Comparison of ENCODE assay signal across 8 cellular contexts in the genomic region with DNA sequence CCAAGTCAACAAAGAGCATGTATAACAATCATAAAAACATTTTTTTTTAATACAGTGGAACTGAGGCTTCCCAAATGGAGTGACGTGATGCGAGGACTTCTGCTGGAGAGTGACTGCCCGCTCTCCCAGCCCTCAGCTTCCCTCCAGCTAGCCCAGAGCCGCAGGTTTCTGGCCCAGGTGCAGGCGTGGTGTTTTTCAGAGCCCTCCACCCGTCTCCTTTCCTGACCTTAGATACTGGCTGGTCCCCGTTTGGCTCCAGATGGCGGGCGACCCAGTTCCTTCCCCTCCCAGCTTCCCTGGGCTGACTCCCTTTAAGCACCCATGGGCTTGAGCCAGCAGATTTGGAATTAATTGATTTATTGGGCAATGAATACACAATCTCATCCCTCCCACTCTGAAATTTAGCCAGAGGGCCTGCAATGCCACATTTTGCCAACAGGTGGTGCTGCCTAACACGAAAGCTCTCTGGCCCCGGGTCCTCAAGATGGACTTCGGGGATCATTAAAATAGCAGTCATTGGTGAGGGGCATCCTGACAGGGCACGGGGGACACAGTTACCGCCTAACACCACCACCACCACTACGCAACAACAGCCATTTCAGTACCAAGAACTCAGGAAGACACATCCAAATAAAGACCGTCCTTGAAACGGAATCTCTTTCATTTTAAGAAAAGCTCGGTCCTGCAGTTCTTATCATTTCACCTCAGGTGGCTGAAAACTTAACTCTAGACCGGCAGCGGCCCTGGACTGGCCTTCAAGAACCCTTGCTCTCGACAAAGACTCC. TPM values are rescaled to one million over a fixed set of nuclear protein-coding genes. Genes with fewer than 3 reads are reported as not detected.
DNase-seq lines count a peak whose midpoint lies in the region; ATAC-seq and TF ChIP-seq lines count a peak whose summit lies in the region.

No MANE protein-coding gene starts in this region.

- peaks cover 4% of the 10 kb centered on the region for H3K27me3 Mint-ChIP-seq in activated naive CD8-positive, alpha-beta T cell treated with anti-CD3 and anti-CD28 coated beads for 36 hours

- intact Hi-C loops in heart left ventricle (cut with DNase I) = loop anchor here in 7 of 10 donors (1.0 to 10.0 kb wide), 4 partner anchors 56 to 234 kb away; no protein-coding TSS in a partner anchor

- no peaks in the 10 kb centered on the region for H3K36me3 Mint-ChIP-seq in activated naive CD8-positive, alpha-beta T cell treated with anti-CD3 and anti-CD28 coated beads for 36 hours

- H3K27ac Mint-ChIP-seq in activated naive CD8-positive, alpha-beta T cell treated with anti-CD3 and anti-CD28 coated beads for 36 hours = no peak overlapping the region

- peak; percentile 84 for DNase-seq in G401 (ENCODE audit: low spot score)
- peak; percentile 62 for DNase-seq in LoVo (ENCODE audit: low spot score)
- peak; percentile 50 for DNase-seq in SW480 (ENCODE audit: low spot score)
- DNase-seq in activated naive CD8-positive, alpha-beta T cell treated with anti-CD3 and anti-CD28 coated beads for 36 hours = peak; percentile 68
- DNase-seq in heart left ventricle = peak in 4 of 5 donors; percentile 44 to 68 (median 51)
- peak; percentile 55 for DNase-seq in putamen (ENCODE audit: low spot score)

- H3K9me3 ChIP-seq in heart left ventricle = no peaks in the 10 kb centered on the region

- H3K4me3 Mint-ChIP-seq in activated naive CD8-positive, alpha-beta T cell treated with anti-CD3 and anti-CD28 coated beads for 36 hours = peak overlapping the region; percentile 62

- TF ChIP-seq CTCF in heart left ventricle (IDR thresholded peaks at IDR 0.05) = peak; percentile 92 to 98 (median 94)

- H3K4me1 Mint-ChIP-seq in activated naive CD8-positive, alpha-beta T cell treated with anti-CD3 and anti-CD28 coated beads for 36 hours = peaks cover 7% of the 10 kb centered on the region

- H3K4me3 ChIP-seq in heart left ventricle = peak overlapping the region in 4 of 12 donors; percentile 21 to 46 (median 28)

- no peak overlapping the region for H3K27ac ChIP-seq in heart left ventricle

- H3K27me3 ChIP-seq in heart left ventricle = peaks cover 0 to 3% (median 0%) of the 10 kb centered on the region in 9 donors

- in situ Hi-C loops in G401 (cut with HindIII; ENCODE audit: low sequenced_read_pairs) = no loop called here

- ATAC-seq in heart left ventricle = no peak
- no peak for ATAC-seq in GM19397 (IDR thresholded peaks at IDR 0.05; ENCODE audit: unreplicated experiment)
- ATAC-seq in HG03108 (IDR thresholded peaks at IDR 0.05; ENCODE audit: unreplicated experiment) = no peak

- peaks cover 0 to 6% (median 0%) of the 10 kb centered on the region in 9 donors for H3K36me3 ChIP-seq in heart left ventricle

- peaks cover 0 to 25% (median 13%) of the 10 kb centered on the region in 12 donors for H3K4me1 ChIP-seq in heart left ventricle

- no peaks in the 10 kb centered on the region for H3K9me3 Mint-ChIP-seq in activated naive CD8-positive, alpha-beta T cell treated with anti-CD3 and anti-CD28 coated beads for 36 hours

- WGBS in heart left ventricle, 4 donors = 11 to 20% (median 16%) methylated on average over 20 to 21 of the region's 21 CpGs

- no peak for TF ChIP-seq POLR2A in heart left ventricle (IDR thresholded peaks at IDR 0.05)

RNA-seq across cellular contexts. Expression of a gene that starts 47.5 kb away (rescaled TPM):
- total RNA-seq in G401 (2014; rRNA removed; shearing (Covaris generic)) = 0.12 and 0.20 TPM in 2 replicates
- under 1 TPM; 0.08 to 0.14 TPM for total RNA-seq in activated naive CD8-positive, alpha-beta T cell treated with anti-CD3 and anti-CD28 coated beads for 36 hours
- under 1 TPM in 2 of 9 donors, not detected in 7; 0.02 to 0.17 TPM for total RNA-seq in heart left ventricle
- under 1 TPM in 1 of 2 donors, not detected in 1; 0.03 TPM for polyA plus RNA-seq in heart left ventricle

RNA-seq across cellular contexts. Expression of a gene that starts 49.1 kb away (rescaled TPM):
- total RNA-seq in G401 (2014; rRNA removed; shearing (Covaris generic)) = 45.2 and 51.8 TPM in 2 replicates
- 10 to 100 TPM; 34.6 to 35.1 TPM for total RNA-seq in activated naive CD8-positive, alpha-beta T cell treated with anti-CD3 and anti-CD28 coated beads for 36 hours
- total RNA-seq in heart left ventricle = 10 to 100 TPM; 13.5 to 59.7 (median 28.7) TPM
- 10 to 100 TPM; 27.2 to 31.5 TPM for polyA plus RNA-seq in heart left ventricle
